In genomic region chr4:69317669-69318298, GRCh38 we compare ENCODE assay signal across 10 cellular contexts. TPM values are rescaled to one million over a fixed set of nuclear protein-coding genes. Genes with fewer than 3 reads are reported as not detected.
DNase-seq lines count a peak whose midpoint lies in the region; ATAC-seq, FAIRE-seq and TF ChIP-seq lines count a peak whose summit lies in the region.
"Not testable (repeated sequence)": the region's sequence is repeated elsewhere in the genome, so short reads cannot be mapped to it uniquely, and the experiment has no call there.
"Had no signal": no experiment of that assay in that cellular context is flagged by ENCODE, and none has a peak within 500 bp of the region (broad histone marks: within the 10 kb centered on the region; RNA-seq: fewer than 3 reads in every experiment).

No MANE protein-coding gene starts in this region.

- WGBS in endodermal cell (ENCODE audit: insufficient coverage in 1 of 2, insufficient read length in 1 of 2), 2 experiments, result 43% methylated on average over 3 of the region's 3 CpGs; no CpG with 5 or more reads in 1 of the 2 experiments

- not testable (repeated sequence) for H3K9ac ChIP-seq in endodermal cell (ENCODE audit: extremely low read depth, low read length, poor library complexity, severe bottlenecking)

- H3K27ac ChIP-seq in WERI-Rb-1; endodermal cell (ENCODE audit: low read depth, low read length); left lung: not testable (repeated sequence)

- H3K4me3 Mint-ChIP-seq in endodermal cell, result not testable (repeated sequence)

- intact Hi-C loops in left lung (cut with DNase I), result not testable (repeated sequence)

- not testable (repeated sequence) for H3K4me1 Mint-ChIP-seq in endodermal cell

- not testable (repeated sequence) for H3K4me3 ChIP-seq in WERI-Rb-1 (ENCODE audit: low read depth, low read length); endodermal cell (ENCODE audit: low read length); left lung

- H3K36me3 ChIP-seq in WERI-Rb-1; endodermal cell (ENCODE audit: control insufficient read depth, insufficient read depth, low read length); left lung: not testable (repeated sequence)

- not testable (repeated sequence) for H3K4me1 ChIP-seq in endodermal cell (ENCODE audit: control insufficient read depth, insufficient read depth, low read length); left lung

- not testable (repeated sequence) for H3K27me3 Mint-ChIP-seq in endodermal cell (ENCODE audit: insufficient read depth)

- H3K27me3 ChIP-seq in WERI-Rb-1 (ENCODE audit: insufficient read depth, low read depth, severe bottlenecking); endodermal cell (ENCODE audit: control insufficient read depth, insufficient read depth, low read length, poor library complexity, severe bottlenecking); left lung: not testable (repeated sequence)

- H3K9me3 ChIP-seq in WERI-Rb-1 (ENCODE audit: severe bottlenecking); endodermal cell (ENCODE audit: control insufficient read depth, low read length); left lung: not testable (repeated sequence)

- not testable (repeated sequence) for H3K36me3 Mint-ChIP-seq in endodermal cell (ENCODE audit: low read depth)

- not testable (repeated sequence) for DNase-seq in D721Med (ENCODE audit: insufficient read length, low spot score); left lung
- peak; percentile 10 for DNase-seq in NCI-H524 treated with DMSO at 0.1 percent for 48 hours (lab: John Stamatoyannopoulos, UW)
- peak; percentile 43 for DNase-seq in WERI-Rb-1
- peak; percentile 67 for DNase-seq in endodermal cell
- DNase-seq in stimulated activated CD4-positive, alpha-beta T cell treated with anti-CD3 and anti-CD28 coated beads, Interleukin-4, amount 100 ng/mL, for 24 hours, result peak; percentile 5

- not testable (repeated sequence) for H3K9me3 Mint-ChIP-seq in endodermal cell

- TF ChIP-seq CTCF in D721Med (IDR thresholded peaks at IDR 0.05; ENCODE audit: insufficient read depth, missing control alignments) (peak; percentile 36), WERI-Rb-1 (IDR thresholded peaks at IDR 0.05; ENCODE audit: low read depth, low read length) (peak; percentile 39), endodermal cell (conservative IDR thresholded peaks at IDR 0.05) (peak; percentile 86), left lung (IDR thresholded peaks at IDR 0.05) (peak; percentile 16 to 46)

- H3K27ac Mint-ChIP-seq in endodermal cell, result not testable (repeated sequence)

- not testable (repeated sequence) for FAIRE-seq in D721Med (lab: Jason Lieb, UNC)

- peak; percentile 80 for ATAC-seq in GM19395 (IDR thresholded peaks at IDR 0.05; ENCODE audit: unreplicated experiment)
- peak; percentile 72 for ATAC-seq in HG03378 (IDR thresholded peaks at IDR 0.05; ENCODE audit: unreplicated experiment)
- peak; percentile 76 for ATAC-seq in left lung

RNA-seq across cellular contexts. Expression of gene UGT2B28, which starts 37.5 kb away (rescaled TPM):
- total RNA-seq in endodermal cell, result not detected
- not detected for polyA plus RNA-seq in endodermal cell (2013, experiment 1 of 2)
- not detected for polyA plus RNA-seq in endodermal cell (2013, experiment 2 of 2)
- total RNA-seq in left lung, result not detected
- total RNA-seq: G401, Right ventricle myocardium superior had no signal

Comparison
In these comparisons a context has a peak if more than half of its experiments do, and no peak if none do; other contexts are left out.
1. CTCF ChIP-seq: peak in every context shown above with its lines; median percentile 86 in endodermal cell; 39 in WERI-Rb-1; 36 in D721Med; 31 in left lung.